8 cellular contexts compared by ENCODE assay signal in genomic region chr1:54791880-54792522, GRCh38.
DNase-seq lines count a peak whose midpoint lies in the region; ATAC-seq and TF ChIP-seq lines count a peak whose summit lies in the region.

No MANE protein-coding gene starts in this region.

- DNase-seq in D341Med (ENCODE audit: low spot score) (peak; percentile 71), HuH-7 (ENCODE audit: low spot score) (peak; percentile 62), foreskin fibroblast (peak; percentile 28 to 69)
- DNase-seq in stimulated activated CD8-positive, alpha-beta memory T cell treated with anti-CD3 and anti-CD28 coated beads, Interleukin-15, amount 100 ng/mL, for 48 hours (ENCODE audit: low read depth in 2 of 2): peak; percentile 22 to 40

- TF ChIP-seq CTCF in WI38 (IDR thresholded peaks at IDR 0.05; ENCODE audit: low read depth, low read length): peak; percentile 67
- TF ChIP-seq CTCF in foreskin fibroblast (IDR thresholded peaks at IDR 0.05; ENCODE audit: low read depth, low read length): peak; percentile 50

- H3K4me3 ChIP-seq in WI38 (ENCODE audit: low read depth, low read length): no peak overlapping the region
- H3K4me3 ChIP-seq in foreskin fibroblast (ENCODE audit: low read depth in 1 of 2, low read length in 2 of 2): no peak overlapping the region

- no peak for ATAC-seq in HG02623 (IDR thresholded peaks at IDR 0.05; ENCODE audit: unreplicated experiment)
- no peak for ATAC-seq in HG03378 (IDR thresholded peaks at IDR 0.05; ENCODE audit: unreplicated experiment)
- no peak for ATAC-seq in HG03460 (IDR thresholded peaks at IDR 0.05; ENCODE audit: unreplicated experiment)
